In genomic region chr10:93138113-93138870, GRCh38 we compare ENCODE assay signal across 26 cellular contexts.
A peak's percentile ranks its signal among the peaks of the same experiment; 100 is the strongest.
DNase-seq lines count a peak whose midpoint lies in the region; ATAC-seq, FAIRE-seq and TF ChIP-seq lines count a peak whose summit lies in the region.
"Had no signal": no experiment of that assay in that cellular context is flagged by ENCODE, and none has a peak within 500 bp of the region (broad histone marks: within the 10 kb centered on the region; RNA-seq: fewer than 3 reads in every experiment).

No MANE protein-coding gene starts in this region.

- no peaks in the 10 kb centered on the region for H3K79me1 ChIP-seq in IMR-90 (ENCODE audit: low read depth in 1 of 2, low read length in 2 of 2)
- no peaks in the 10 kb centered on the region for H3K79me1 ChIP-seq in H1 (ENCODE audit: low read depth, low read length)

- no CpG with 5 or more reads among the region's 11 CpGs for WGBS in IMR-90 (ENCODE audit: extremely low coverage in 2 of 2, insufficient read length in 1 of 2), 2 experiments
- WGBS in H1 (ENCODE audit: extremely low coverage in 1 of 2, insufficient coverage in 1 of 2, insufficient read length in 1 of 2, insufficient replicate concordance in 2 of 2, low coverage in 1 of 2, low lambda C conversion rate in 2 of 2, missing lambda C conversion rate in 1 of 2), 2 experiments = 92% methylated on average over 11 of the region's 11 CpGs; no CpG with 5 or more reads in 1 of the 2 experiments

- in situ Hi-C loops in IMR-90 (cut with MboI; ENCODE audit: low sequenced_read_pairs) = no loop called here

- peaks cover 3% of the 10 kb centered on the region for H3K27me3 Mint-ChIP-seq in osteocyte (ENCODE audit: unreplicated experiment)
- peaks cover 7 to 28% (median 17%) of the 10 kb centered on the region in 5 donors for H3K27me3 Mint-ChIP-seq in naive thymus-derived CD8-positive, alpha-beta T cell

- H3K18ac ChIP-seq in IMR-90 (ENCODE audit: low read depth, low read length) (peak overlapping the region; percentile 36; the same call in 1 of the 2 replicates), H1 (ENCODE audit: extremely low read depth, low read length) (0 out of 2 replicates have a peak overlapping the region, but pooled peaks have one; percentile 21)

- no peaks in the 10 kb centered on the region for H3K9me3 ChIP-seq in IMR-90 (ENCODE audit: control insufficient read depth, insufficient read depth, low read length)
- H3K9me3 ChIP-seq in H1 (ENCODE audit: insufficient read depth in 2 of 2, low read depth in 1 of 2, low read length in 1 of 2) = no peaks in the 10 kb centered on the region
- H3K9me3 ChIP-seq: BE2C, esophagus squamous epithelium, mucosa of descending colon had no signal

- H2BK120ac ChIP-seq in IMR-90 (ENCODE audit: low read depth, low read length) (no peak overlapping the region), H1 (replicated peaks; ENCODE audit: low read depth, low read length) (no peak overlapping the region)

- H3K27ac Mint-ChIP-seq in osteocyte (ENCODE audit: unreplicated experiment) = peak overlapping the region; percentile 43
- H3K27ac Mint-ChIP-seq in naive thymus-derived CD8-positive, alpha-beta T cell = peak overlapping the region in 1 of 10 donors; percentile 36
- H3K27ac Mint-ChIP-seq: activated CD8-positive, alpha-beta memory T cell treated with anti-CD3 and anti-CD28 coated beads, Interleukin-2, amount 10 ng/mL, durations not matched to agents 7 days and 5 days; activated naive CD8-positive, alpha-beta T cell; neural progenitor cell had no signal

- TF ChIP-seq RAD21 in IMR-90 (IDR thresholded peaks at IDR 0.05; ENCODE audit: low read length) (no peak), H1 (IDR thresholded peaks at IDR 0.05 in 1 of 2, conservative IDR thresholded peaks at IDR 0.05 in 1 of 2; ENCODE audit: low read depth in 2 of 2, low read length in 2 of 2) (no peak)

- H4K5ac ChIP-seq in IMR-90 (ENCODE audit: low read depth, low read length) (no peak overlapping the region), H1 (ENCODE audit: insufficient read length, low read depth, low read length) (no peak overlapping the region)

- TF ChIP-seq EP300 in H1 (IDR thresholded peaks at IDR 0.05; ENCODE audit: borderline replicate concordance in 1 of 2, low read depth in 2 of 2, low read length in 2 of 2) = no peak

- no peak overlapping the region for H3K4ac ChIP-seq in IMR-90 (ENCODE audit: low read depth, low read length)
- H3K4ac ChIP-seq in H1 (replicated peaks; ENCODE audit: insufficient read length, low read depth, low read length) = peak overlapping the region; percentile 80

- TF ChIP-seq CTCF in IMR-90 (conservative IDR thresholded peaks at IDR 0.05; ENCODE audit: low read depth, low read length) = no peak
- TF ChIP-seq CTCF in H1 (IDR thresholded peaks at IDR 0.05; ENCODE audit: control extremely low read depth in 1 of 3, insufficient read depth in 1 of 3, low read depth in 1 of 3, low read length in 3 of 3) = no peak
- no peak for TF ChIP-seq CTCF in osteocyte (IDR thresholded peaks at IDR 0.05)

- intact Hi-C loops in IMR-90 (cut with micrococcal nuclease) = no loop called here

- H3K36me3 ChIP-seq in IMR-90 (ENCODE audit: control insufficient read depth, insufficient read depth, low read length) (no peaks in the 10 kb centered on the region), H1 (ENCODE audit: control insufficient read depth in 2 of 4, insufficient read depth in 4 of 4, low read length in 3 of 4) (no peaks in the 10 kb centered on the region)
- H3K36me3 ChIP-seq: BE2C, esophagus squamous epithelium, neural progenitor cell had no signal

- no peak for FAIRE-seq in H1 (lab: Jason Lieb, UNC)
- FAIRE-seq: astrocyte, urothelium cell line had no signal

- DNase-seq in EH (ENCODE audit: low read depth) = peak; percentile 59
- no peak for DNase-seq in IMR-90
- no peak for DNase-seq in H1 (ENCODE audit: low read depth in 1 of 2, low spot score in 2 of 2)
- no peak for DNase-seq in osteocyte (ENCODE audit: extremely low spot score, unreplicated experiment)
- DNase-seq in naive thymus-derived CD8-positive, alpha-beta T cell = no peak
- DNase-seq in NCI-H524 (lab: John Stamatoyannopoulos, UW) = no peak
- DNase-seq: activated CD4-positive, alpha-beta T cell treated with anti-CD3 and anti-CD28 coated beads for 4 hours; activated CD8-positive, alpha-beta memory T cell treated with anti-CD3 and anti-CD28 coated beads, Interleukin-2, amount 10 ng/mL, durations not matched to agents 7 days and 5 days; BE2C; cerebellar nuclear complex; effector CD8-positive, alpha-beta T cell; EL; esophagus squamous epithelium; MM.1S; mucosa of descending colon; NCI-H2029; NCI-H510A; retina had no signal

- no peaks in the 10 kb centered on the region for H4K20me1 ChIP-seq in IMR-90 (ENCODE audit: insufficient read depth, low read length)
- no peaks in the 10 kb centered on the region for H4K20me1 ChIP-seq in H1 (replicated peaks in 1 of 2; ENCODE audit: control insufficient read depth in 1 of 2, insufficient read depth in 2 of 2, low read length in 2 of 2)

- H4K8ac ChIP-seq in IMR-90 (ENCODE audit: low read depth in 2 of 2, low read length in 2 of 2) = 0 out of 4 replicates have a peak overlapping the region, but pooled peaks of 1 of the 2 experiments have one; percentile 12
- H4K8ac ChIP-seq in H1 (ENCODE audit: extremely low read depth, insufficient read depth, low read length) = no peak overlapping the region

- peaks cover 9% of the 10 kb centered on the region for H3K4me1 Mint-ChIP-seq in osteocyte (ENCODE audit: unreplicated experiment)
- H3K4me1 Mint-ChIP-seq in naive thymus-derived CD8-positive, alpha-beta T cell = peaks cover 0 to 2% (median 0%) of the 10 kb centered on the region in 4 donors
- H3K4me1 Mint-ChIP-seq: activated CD8-positive, alpha-beta memory T cell treated with anti-CD3 and anti-CD28 coated beads, Interleukin-2, amount 10 ng/mL, durations not matched to agents 7 days and 5 days; neural progenitor cell had no signal

- dilution Hi-C loops in IMR-90 (cut with HindIII; ENCODE audit: low sequenced_read_pairs, unreplicated experiment) = no loop called here

- H3K4me3 Mint-ChIP-seq in osteocyte (ENCODE audit: unreplicated experiment) = no peak overlapping the region
- no peak overlapping the region for H3K4me3 Mint-ChIP-seq in naive thymus-derived CD8-positive, alpha-beta T cell
- H3K4me3 Mint-ChIP-seq: activated CD8-positive, alpha-beta memory T cell treated with anti-CD3 and anti-CD28 coated beads, Interleukin-2, amount 10 ng/mL, durations not matched to agents 7 days and 5 days; activated naive CD8-positive, alpha-beta T cell; neural progenitor cell had no signal

- no peaks in the 10 kb centered on the region for H3K79me2 ChIP-seq in H1 (ENCODE audit: control insufficient read depth in 1 of 2, insufficient read depth in 2 of 2, low read length in 2 of 2)

- H3K4me1 ChIP-seq in IMR-90 (ENCODE audit: control insufficient read depth, insufficient read depth, low read length) = no peaks in the 10 kb centered on the region
- H3K4me1 ChIP-seq in H1 (replicated peaks in 1 of 4; ENCODE audit: control insufficient read depth in 3 of 4, insufficient read depth in 4 of 4, low read length in 3 of 4) = no peaks in the 10 kb centered on the region
- H3K4me1 ChIP-seq: BE2C, neural progenitor cell had no signal

- no peak overlapping the region for H2BK12ac ChIP-seq in H1 (ENCODE audit: low read depth, low read length)

- H3K4me3 ChIP-seq in IMR-90 (ENCODE audit: insufficient read depth, low read depth, low read length) = no peak overlapping the region
- H3K4me3 ChIP-seq in H1 (ENCODE audit: extremely low read depth in 1 of 4, insufficient read depth in 2 of 4, low read depth in 3 of 4, low read length in 4 of 4) = no peak overlapping the region
- H3K4me3 ChIP-seq: esophagus squamous epithelium, mucosa of descending colon, neural progenitor cell had no signal

- H3K9me3 Mint-ChIP-seq in osteocyte (ENCODE audit: unreplicated experiment) = peaks cover 3% of the 10 kb centered on the region
- H3K9me3 Mint-ChIP-seq in naive thymus-derived CD8-positive, alpha-beta T cell = peaks cover 0 to 6% (median 0%) of the 10 kb centered on the region in 9 donors

- no peak overlapping the region for H2AK9ac ChIP-seq in IMR-90 (replicated peaks; ENCODE audit: low read depth, low read length, poor library complexity)

- TF ChIP-seq POLR2A in IMR-90 (IDR thresholded peaks at IDR 0.05; ENCODE audit: low read depth, low read length) = no peak
- no peak for TF ChIP-seq POLR2A in H1 (IDR thresholded peaks at IDR 0.05; ENCODE audit: control extremely low read depth in 1 of 2, low read depth in 2 of 2, low read length in 2 of 2)

- H3K27ac ChIP-seq in IMR-90 (ENCODE audit: insufficient read depth, low read length) = no peak overlapping the region
- H3K27ac ChIP-seq in H1 (ENCODE audit: low read depth, low read length) = no peak overlapping the region
- H3K27ac ChIP-seq: esophagus squamous epithelium, neural progenitor cell had no signal

- H2AK5ac ChIP-seq in IMR-90 (ENCODE audit: low read depth, low read length) (no peak overlapping the region), H1 (ENCODE audit: low read depth, low read length) (no peak overlapping the region)

- BruUV-seq in IMR-90 (replicated peaks; lab: Mats Ljungman, UMichigan) = no TSS peak

- no peak overlapping the region for H3K14ac ChIP-seq in IMR-90 (replicated peaks; ENCODE audit: low read depth, low read length)
- no peak overlapping the region for H3K14ac ChIP-seq in H1 (ENCODE audit: insufficient read length)

- H3K56ac ChIP-seq in IMR-90 (ENCODE audit: extremely low read depth, insufficient read depth, low read length) = no peak overlapping the region
- H3K56ac ChIP-seq in H1 (replicated peaks; ENCODE audit: insufficient read length, low read depth, low read length) = no peak overlapping the region

- H2AFZ ChIP-seq in IMR-90 (replicated peaks; ENCODE audit: low read length, poor library complexity) (no peak overlapping the region), H1 (ENCODE audit: low read length) (no peak overlapping the region)
- H2AFZ ChIP-seq: neural progenitor cell had no signal

- H3K9me1 ChIP-seq in IMR-90 (ENCODE audit: insufficient read depth, low read length) = no peaks in the 10 kb centered on the region

- H3K27me3 ChIP-seq in IMR-90 (ENCODE audit: control insufficient read depth, insufficient read depth, low read length) (peaks cover 11% of the 10 kb centered on the region), H1 (replicated peaks in 1 of 4; ENCODE audit: control insufficient read depth in 3 of 4, extremely low read depth in 1 of 4, insufficient read depth in 3 of 4, low read length in 3 of 4) (no peaks in the 10 kb centered on the region)
- H3K27me3 ChIP-seq: BE2C, neural progenitor cell had no signal

- H2BK20ac ChIP-seq in IMR-90 (ENCODE audit: low read depth, low read length) (no peak overlapping the region), H1 (ENCODE audit: low read length) (no peak overlapping the region)

- H2BK15ac ChIP-seq in IMR-90 (ENCODE audit: low read depth, low read length) = no peak overlapping the region
- H2BK15ac ChIP-seq in H1 (ENCODE audit: low read length) = peak overlapping the region; percentile 61; the same call in 1 of the 2 replicates

- ATAC-seq in IMR-90 (ENCODE audit: low read depth) (no peak), HG03175 (IDR thresholded peaks at IDR 0.05; ENCODE audit: unreplicated experiment) (no peak), GM18511 (IDR thresholded peaks at IDR 0.05; ENCODE audit: unreplicated experiment) (no peak)
- no peak for ATAC-seq in naive thymus-derived CD8-positive, alpha-beta T cell
- ATAC-seq: activated CD8-positive, alpha-beta memory T cell treated with anti-CD3 and anti-CD28 coated beads, Interleukin-2, amount 10 ng/mL, durations not matched to agents 7 days and 5 days; left lobe of liver; Right ventricle myocardium inferior had no signal

- H2BK5ac ChIP-seq in IMR-90 (ENCODE audit: low read depth, low read length, poor library complexity, severe bottlenecking) (no peak overlapping the region), H1 (ENCODE audit: low read depth, low read length) (peak overlapping the region; percentile 55; the same call in 1 of the 2 replicates)

- H4K91ac ChIP-seq in IMR-90 (ENCODE audit: insufficient read depth, low read depth, low read length) (no peak overlapping the region), H1 (replicated peaks; ENCODE audit: insufficient read length, low read length) (peak overlapping the region; percentile 22)

- H3K4me2 ChIP-seq in IMR-90 (ENCODE audit: low read depth, low read length) (no peak overlapping the region), H1 (ENCODE audit: insufficient read depth in 1 of 2, low read depth in 2 of 2, low read length in 2 of 2) (no peak overlapping the region)
- H3K4me2 ChIP-seq: neural progenitor cell had no signal

- H3K23me2 ChIP-seq in H1 (ENCODE audit: low read depth, low read length) = no peaks in the 10 kb centered on the region

- no peaks in the 10 kb centered on the region for H3K36me3 Mint-ChIP-seq in osteocyte (ENCODE audit: unreplicated experiment)
- H3K36me3 Mint-ChIP-seq in naive thymus-derived CD8-positive, alpha-beta T cell = peaks cover 0 to 2% (median 0%) of the 10 kb centered on the region in 3 donors
- H3K36me3 Mint-ChIP-seq: activated CD8-positive, alpha-beta memory T cell treated with anti-CD3 and anti-CD28 coated beads, Interleukin-2, amount 10 ng/mL, durations not matched to agents 7 days and 5 days; activated naive CD8-positive, alpha-beta T cell; neural progenitor cell had no signal

- POLR2A ChIA-PET in IMR-90 (lab: Charles Lee; ENCODE audit: unreplicated experiment) (no interaction called here), H1 (lab: Charles Lee; ENCODE audit: partially characterized antibody) (interaction anchor here (0.6 kb wide), 1 partner anchor 16 kb away, joined by 3 read pairs; no protein-coding TSS in a partner anchor)
- POLR2A ChIA-PET in naive thymus-derived CD8-positive, alpha-beta T cell (lab: Charles Lee) = interaction anchor here (0.6 kb wide), 1 partner anchor 358 kb away, joined by 3 read pairs; no protein-coding TSS in a partner anchor

- CTCF ChIA-PET in IMR-90 (lab: Yijun Ruan, JAX) = no interaction called here
- CTCF ChIA-PET in H1 (lab: Charles Lee; ENCODE audit: partially characterized antibody) = interaction anchor here (1.6 to 3.5 kb wide), 3 partner anchors 8 to 22 kb away, joined by 6 to 22 read pairs (median 7); no protein-coding TSS in a partner anchor

- no peak overlapping the region for H3K23ac ChIP-seq in IMR-90 (ENCODE audit: low read depth, low read length)
- no peak overlapping the region for H3K23ac ChIP-seq in H1 (ENCODE audit: insufficient read length)

- H3K9ac ChIP-seq in IMR-90 (ENCODE audit: low read depth, low read length) = no peak overlapping the region
- H3K9ac ChIP-seq in H1 (replicated peaks in 1 of 4; ENCODE audit: extremely low read depth in 1 of 4, low read depth in 3 of 4, low read length in 3 of 4) = no peak overlapping the region
- H3K9ac ChIP-seq: neural progenitor cell had no signal
